25 cellular contexts compared by ENCODE assay signal in genomic region chr2:124347209-124347608, GRCh38.
"Had no signal": no experiment of that assay in that cellular context is flagged by ENCODE, and none has a peak within 500 bp of the region (broad histone marks: within the 10 kb centered on the region; RNA-seq: fewer than 3 reads in every experiment).

No MANE protein-coding gene starts in this region.

- H3K4me3 ChIP-seq: breast epithelium, heart left ventricle, left ventricle myocardium inferior, pancreas, prostate gland, skin epidermis, testis had no signal

- H3K9me3 ChIP-seq: breast epithelium, heart left ventricle, left ventricle myocardium inferior, neutrophil, pancreas, prostate gland, testis had no signal

- DNase-seq: activated B cell treated with CpG ODN at 0.5 μM for 24 hours; activated CD4-positive, alpha-beta T cell treated with anti-CD3 and anti-CD28 coated beads, Interleukin-2, amount 50 U/mL, for 1 hour; activated CD8-positive, alpha-beta T cell treated with anti-CD3 and anti-CD28 coated beads for 36 hours; activated naive CD8-positive, alpha-beta T cell treated with anti-CD3 and anti-CD28 coated beads, Interleukin-2, amount 50 U/mL, for 24 hours; activated T-cell treated with anti-CD3 and anti-CD28 coated beads, Interleukin-2, amount 50 U/mL, for 4 hours; central memory CD4-positive, alpha-beta T cell; foreskin fibroblast; heart left ventricle; hypothalamus; left ventricle myocardium inferior; pancreas; retina; stimulated activated CD4-positive, alpha-beta T cell treated with anti-CD3 and anti-CD28 coated beads, Interleukin-12 subunit alpha, Interleukin-12 subunit beta, amount 100 ng/mL, for 4 hours; stimulated activated CD4-positive, alpha-beta T cell treated with anti-CD3 and anti-CD28 coated beads, Interleukin-4, amount 100 ng/mL, for 1 hour; stimulated activated naive CD8-positive, alpha-beta T cell treated with anti-CD3 and anti-CD28 coated beads, Interleukin-15, Interleukin-2, amounts not matched to agents 100 U/mL and 50 U/mL, for 24 hours; T-helper 2 cell; testis; trophoblast cell had no signal

- FAIRE-seq: pancreas, urothelium cell line had no signal

- H3K27me3 ChIP-seq: breast epithelium, heart left ventricle, neutrophil, pancreas, testis had no signal

- H3K36me3 ChIP-seq: breast epithelium, heart left ventricle, left ventricle myocardium inferior, neutrophil, pancreas, prostate gland had no signal

- H3K4me1 ChIP-seq: breast epithelium, heart left ventricle, left ventricle myocardium inferior, pancreas, prostate gland, testis had no signal

- ATAC-seq: activated CD8-positive, alpha-beta T cell treated with anti-CD3 and anti-CD28 coated beads for 36 hours; activated naive CD8-positive, alpha-beta T cell treated with anti-CD3 and anti-CD28 coated beads, Interleukin-2, amount 50 U/mL, for 24 hours; activated T-cell treated with anti-CD3 and anti-CD28 coated beads, Interleukin-2, amount 50 U/mL, for 4 hours; esophagus mucosa; heart left ventricle; pancreas; sciatic nerve; stimulated activated naive CD8-positive, alpha-beta T cell treated with anti-CD3 and anti-CD28 coated beads, Interleukin-15, Interleukin-2, amounts not matched to agents 100 U/mL and 50 U/mL, for 24 hours had no signal

- H3K27ac ChIP-seq: breast epithelium, heart left ventricle, left ventricle myocardium inferior, neutrophil, pancreas, prostate gland, skin epidermis, testis had no signal
